9 cellular contexts compared by ENCODE assay signal in the genomic region with DNA sequence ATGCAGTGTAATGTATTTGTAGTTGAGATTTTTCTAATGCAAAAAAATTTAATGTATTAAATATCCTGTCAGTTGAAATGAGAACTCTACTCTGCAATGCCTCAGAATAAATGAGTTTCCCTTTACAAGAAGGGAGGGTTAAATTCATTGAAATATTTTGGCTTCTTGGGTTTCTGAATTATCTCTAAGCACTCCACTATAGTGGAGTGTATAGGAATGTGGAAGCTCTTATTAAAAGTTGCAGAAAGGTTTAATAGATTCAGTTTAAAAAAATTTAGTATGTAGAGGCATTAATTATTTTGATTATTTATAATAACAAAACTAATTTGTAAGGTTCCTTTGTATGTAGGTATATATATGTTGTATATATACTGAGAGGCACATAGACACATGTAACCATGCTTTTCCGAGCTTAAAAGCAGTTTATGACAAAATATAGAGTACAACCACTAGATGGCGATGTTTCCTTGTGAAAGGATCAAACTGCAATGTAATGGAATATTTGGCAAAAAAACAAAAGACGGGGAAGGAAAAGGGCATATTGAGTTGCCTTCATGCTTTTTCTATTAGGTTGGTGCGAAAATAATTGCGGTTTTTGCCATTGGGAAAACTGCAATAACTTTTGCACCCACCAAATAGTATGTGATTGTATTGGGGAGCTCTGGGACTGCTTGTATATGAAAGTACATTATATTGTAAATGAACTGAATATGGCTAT.
DNase-seq lines count a peak whose midpoint lies in the region; ATAC-seq, FAIRE-seq and TF ChIP-seq lines count a peak whose summit lies in the region.
"Had no signal": no experiment of that assay in that cellular context is flagged by ENCODE, and none has a peak within 500 bp of the region (broad histone marks: within the 10 kb centered on the region; RNA-seq: fewer than 3 reads in every experiment).

No MANE protein-coding gene starts in this region.

- H3K4me1 ChIP-seq in Karpas-422 (ENCODE audit: low read length): no peaks in the 10 kb centered on the region
- H3K4me1 ChIP-seq in PC-3 (ENCODE audit: insufficient read depth, low read length): no peaks in the 10 kb centered on the region

- FAIRE-seq in endometrium (lab: Jason Lieb, UNC): peak; percentile 92

- CTCF ChIA-PET in PC-3 (lab: Charles Lee): interaction anchor here (0.6 to 1.0 kb wide), 5 partner anchors 10 to 42 kb away, joined by 3 to 5 read pairs (median 4); no protein-coding TSS in a partner anchor
- CTCF ChIA-PET in activated naive CD4-positive, alpha-beta T cell treated with anti-CD3 and anti-CD28 coated beads, Interleukin-2, amount 10 ng/mL, durations not matched to agents 7 days and 5 days (lab: Charles Lee): interaction anchor here (0.8 to 2.8 kb wide), 12 partner anchors 9 to 1566 kb away, joined by 3 to 23 read pairs (median 6); no protein-coding TSS in a partner anchor

- H3K4me3 Mint-ChIP-seq in activated naive CD4-positive, alpha-beta T cell treated with anti-CD3 and anti-CD28 coated beads, Interleukin-2, amount 10 ng/mL, durations not matched to agents 7 days and 5 days: no peak overlapping the region

- H3K4me2 ChIP-seq in Karpas-422 (ENCODE audit: low read depth, low read length, poor library complexity, severe bottlenecking) (no peak overlapping the region), PC-3 (ENCODE audit: low read length) (no peak overlapping the region)

- no peak overlapping the region for H3K27ac ChIP-seq in Karpas-422 (ENCODE audit: low read length)
- no peak overlapping the region for H3K27ac ChIP-seq in PC-3 (ENCODE audit: low read length)

- no peaks in the 10 kb centered on the region for H3K27me3 Mint-ChIP-seq in activated naive CD4-positive, alpha-beta T cell treated with anti-CD3 and anti-CD28 coated beads, Interleukin-2, amount 10 ng/mL, durations not matched to agents 7 days and 5 days

- H3K27me3 ChIP-seq in Karpas-422 (ENCODE audit: low read length) (no peaks in the 10 kb centered on the region), PC-3 (ENCODE audit: low read length) (no peaks in the 10 kb centered on the region)

- no peak overlapping the region for H3K27ac Mint-ChIP-seq in activated naive CD4-positive, alpha-beta T cell treated with anti-CD3 and anti-CD28 coated beads, Interleukin-2, amount 10 ng/mL, durations not matched to agents 7 days and 5 days
- H3K27ac Mint-ChIP-seq: activated naive CD4-positive, alpha-beta T cell treated with anti-CD3 and anti-CD28 coated beads, Interleukin-2, amount 50 U/mL, for 72 hours had no signal

- no peaks in the 10 kb centered on the region for H3K9me2 ChIP-seq in Karpas-422 (replicated peaks; ENCODE audit: insufficient read depth, low read length)
- H3K9me2 ChIP-seq in PC-3 (replicated peaks; ENCODE audit: low read length): no peaks in the 10 kb centered on the region

- no peaks in the 10 kb centered on the region for H3F3A ChIP-seq in PC-3 (ENCODE audit: low read length, unreplicated experiment)

- H3K9ac ChIP-seq in Karpas-422 (ENCODE audit: low read length) (no peak overlapping the region), PC-3 (ENCODE audit: low read length) (no peak overlapping the region)

- H3K9me3 Mint-ChIP-seq in activated naive CD4-positive, alpha-beta T cell treated with anti-CD3 and anti-CD28 coated beads, Interleukin-2, amount 10 ng/mL, durations not matched to agents 7 days and 5 days: no peaks in the 10 kb centered on the region
- H3K9me3 Mint-ChIP-seq: activated naive CD4-positive, alpha-beta T cell treated with anti-CD3 and anti-CD28 coated beads, Interleukin-2, amount 50 U/mL, for 72 hours had no signal

- TF ChIP-seq CTCF in PC-3 (conservative IDR thresholded peaks at IDR 0.05; ENCODE audit: low read depth, low read length): peak; percentile 70

- no peaks in the 10 kb centered on the region for H4K20me1 ChIP-seq in Karpas-422 (ENCODE audit: insufficient read depth, low read depth, low read length)
- no peaks in the 10 kb centered on the region for H4K20me1 ChIP-seq in PC-3 (ENCODE audit: low read length)

- H3K4me3 ChIP-seq in Karpas-422 (ENCODE audit: low read length): no peak overlapping the region
- no peak overlapping the region for H3K4me3 ChIP-seq in PC-3 (ENCODE audit: low read length)

- H3K79me2 ChIP-seq in Karpas-422 (ENCODE audit: low read length) (no peaks in the 10 kb centered on the region), PC-3 (ENCODE audit: low read length) (no peaks in the 10 kb centered on the region)

- intact Hi-C loops in PC-3 (cut with micrococcal nuclease): loop anchor here (1.0 to 5.0 kb wide), 3 partner anchors 36 to 1564 kb away; no protein-coding TSS in a partner anchor

- no peaks in the 10 kb centered on the region for H3K36me3 Mint-ChIP-seq in activated naive CD4-positive, alpha-beta T cell treated with anti-CD3 and anti-CD28 coated beads, Interleukin-2, amount 10 ng/mL, durations not matched to agents 7 days and 5 days
- H3K36me3 Mint-ChIP-seq: activated naive CD4-positive, alpha-beta T cell treated with anti-CD3 and anti-CD28 coated beads, Interleukin-2, amount 50 U/mL, for 72 hours had no signal

- no peaks in the 10 kb centered on the region for H3K4me1 Mint-ChIP-seq in activated naive CD4-positive, alpha-beta T cell treated with anti-CD3 and anti-CD28 coated beads, Interleukin-2, amount 10 ng/mL, durations not matched to agents 7 days and 5 days

- no TSS peak for BruUV-seq in PC-3 (replicated peaks; lab: Mats Ljungman, UMichigan)

- ATAC-seq in GM21723 (IDR thresholded peaks at IDR 0.05; ENCODE audit: unreplicated experiment) (peak; percentile 85), PC-3 (peak; percentile 33)

- POLR2A ChIA-PET in PC-3 (lab: Charles Lee; ENCODE audit: unreplicated experiment): no interaction called here

- H3K36me3 ChIP-seq in Karpas-422 (ENCODE audit: insufficient read depth, low read length) (no peaks in the 10 kb centered on the region), PC-3 (ENCODE audit: low read depth, low read length) (no peaks in the 10 kb centered on the region; the same call in 1 of the 2 replicates)

- peak; percentile 66 for DNase-seq in GM03348 (ENCODE audit: low spot score)
- DNase-seq in Karpas-422: peak; percentile 80
- DNase-seq in PC-3: peak; percentile 78
- peak; percentile 75 for DNase-seq in myocyte (ENCODE audit: low read depth)
- no peak for DNase-seq in activated naive CD4-positive, alpha-beta T cell treated with anti-CD3 and anti-CD28 coated beads, Interleukin-2, amount 10 ng/mL, durations not matched to agents 7 days and 5 days
- no peak for DNase-seq in T-helper 9 cell

- H3K9me3 ChIP-seq in Karpas-422 (ENCODE audit: low read length): no peaks in the 10 kb centered on the region
- no peaks in the 10 kb centered on the region for H3K9me3 ChIP-seq in PC-3 (ENCODE audit: low read length)

- H2AFZ ChIP-seq in Karpas-422 (ENCODE audit: low read length) (no peak overlapping the region), PC-3 (ENCODE audit: low read length) (no peak overlapping the region)

Comparison
In these comparisons a context has a peak if more than half of its experiments do, and no peak if none do; other contexts are left out.
1. DNase-seq: peak in GM03348 (single experiment), Karpas-422 (single experiment), PC-3 (single experiment) and myocyte (single experiment); none in activated naive CD4-positive, alpha-beta T cell treated with anti-CD3 and anti-CD28 coated beads, Interleukin-2, amount 10 ng/mL, durations not matched to agents 7 days and 5 days (single experiment) and T-helper 9 cell (single experiment).